8 cellular contexts compared by ENCODE assay signal in the genomic region with DNA sequence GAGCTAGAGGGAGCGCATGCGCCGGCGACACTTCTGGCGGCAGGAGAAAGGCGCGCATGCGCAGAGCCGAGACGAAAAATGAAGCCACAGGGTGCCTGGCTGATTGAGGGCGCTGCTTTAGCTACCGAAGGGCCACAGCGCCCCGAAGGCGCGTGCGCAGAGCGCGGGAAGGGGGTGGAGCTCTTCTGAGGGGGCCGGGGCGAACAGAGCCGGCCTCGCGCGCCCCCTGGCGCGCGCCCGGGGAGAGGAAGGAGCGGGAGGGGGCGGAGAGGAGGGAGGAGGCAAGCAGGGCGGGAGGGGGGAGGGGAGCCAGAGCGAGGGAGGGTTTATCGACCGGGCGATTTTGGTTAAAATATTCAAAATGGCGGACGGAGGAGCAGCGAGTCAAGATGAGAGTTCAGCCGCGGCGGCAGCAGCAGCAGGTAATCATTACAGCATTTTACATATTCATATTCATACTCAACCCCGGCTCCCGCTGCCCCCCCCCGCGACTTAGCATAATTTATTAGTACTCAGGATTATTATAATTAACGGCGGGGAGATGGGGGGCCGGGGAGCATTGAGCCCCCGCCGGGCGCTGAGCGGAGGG. TPM values are rescaled to one million over a fixed set of nuclear protein-coding genes. Genes with fewer than 3 reads are reported as not detected.
A peak's percentile ranks its signal among the peaks of the same experiment; 100 is the strongest.
DNase-seq lines count a peak whose midpoint lies in the region; ATAC-seq, FAIRE-seq and TF ChIP-seq lines count a peak whose summit lies in the region.

A gene (plus strand): TSS at position 350 of the 589 bp plus-strand sequence. CDS start 12 bp downstream, at position 362.

- H3K27me3 ChIP-seq in heart left ventricle, result no peaks in the 10 kb centered on the region

- no peaks in the 10 kb centered on the region for H3K27me3 Mint-ChIP-seq in T-cell
- no peaks in the 10 kb centered on the region for H3K27me3 Mint-ChIP-seq in type B pancreatic cell

- POLR2A ChIA-PET in T-cell (lab: Charles Lee), result interaction anchor here (0.5 to 1.2 kb wide), 25 partner anchors 12 to 1838 kb away, joined by 3 to 10 read pairs (median 4); a partner anchor contains a TSS

- H3K9me3 Mint-ChIP-seq in T-cell (peaks cover 0 to 3% (median 2%) of the 10 kb centered on the region in 3 donors), type B pancreatic cell (no peaks in the 10 kb centered on the region)

- H3K4me3 Mint-ChIP-seq in T-cell (peak within 1 kb of the TSS; percentile 83 to 94 (median 93)), type B pancreatic cell (peak within 1 kb of the TSS; percentile 94)

- H3K4me3 ChIP-seq in heart left ventricle, result peak within 1 kb of the TSS; percentile 70 to 93 (median 86)

- peak within 1 kb of the TSS; percentile 97 to 98 for H3K27ac Mint-ChIP-seq in T-cell
- H3K27ac Mint-ChIP-seq in type B pancreatic cell, result peak within 1 kb of the TSS; percentile 99

- H3K4me1 ChIP-seq in heart left ventricle, result peaks cover 0 to 34% (median 18%) of the 10 kb centered on the region in 12 donors

- peak; percentile 51 to 87 (median 60) for TF ChIP-seq CTCF in heart left ventricle (IDR thresholded peaks at IDR 0.05)
- TF ChIP-seq CTCF in type B pancreatic cell (conservative IDR thresholded peaks at IDR 0.05), result peak; percentile 70

- TF ChIP-seq POLR2A in GM12891 (IDR thresholded peaks at IDR 0.05; ENCODE audit: low read depth, low read length), result peak; percentile 72; the same call in 1 of the 2 replicates
- TF ChIP-seq POLR2A in heart left ventricle (IDR thresholded peaks at IDR 0.05), result peak; percentile 41 to 71

- ATAC-seq in HG02840 (IDR thresholded peaks at IDR 0.05; ENCODE audit: low FRiP score, unreplicated experiment) (peak; percentile 48), T-cell (replicated peaks in 1 of 4) (peak; percentile 82 to 86 (median 84)), heart left ventricle (peak; percentile 94 to 97 (median 95))

- intact Hi-C loops in heart left ventricle (cut with DNase I), result loop anchor here in 4 of 10 donors (2.0 to 10.0 kb wide), 6 partner anchors 54 to 717 kb away; a partner anchor contains a TSS

- WGBS in adipose tissue, 3 donors, result 0 to 1% (median 1%) methylated on average over 47 to 53 of the region's 53 CpGs
- 0 to 1% (median 1%) methylated on average over 33 to 53 of the region's 53 CpGs for WGBS in heart left ventricle, 4 donors

- DNase-seq in GM12891 (ENCODE audit: insufficient read length, low spot score) (peak; percentile 68), NCI-H1436 (lab: John Stamatoyannopoulos, UW) (peak; percentile 98), T-cell (peak; percentile 96 to 100 (median 99)), heart left ventricle (peak; percentile 98 to 100 (median 99)), pons (ENCODE audit: low spot score) (peak; percentile 99), type B pancreatic cell (ENCODE audit: extremely low spot score, unreplicated experiment) (peak; percentile 99)

- H3K4me1 Mint-ChIP-seq in T-cell (peaks cover 34 to 42% (median 38%) of the 10 kb centered on the region in 3 donors), type B pancreatic cell (ENCODE audit: unreplicated experiment) (peaks cover 22% of the 10 kb centered on the region)

- CTCF ChIA-PET in T-cell (lab: Charles Lee), result interaction anchor here (0.5 to 2.1 kb wide), 71 partner anchors 8 to 1622 kb away, joined by 3 to 30 read pairs (median 4); a partner anchor contains a TSS

- H3K9me3 ChIP-seq in heart left ventricle, result peaks cover 0 to 4% (median 0%) of the 10 kb centered on the region in 12 donors

- peak; percentile 98 for FAIRE-seq in GM12891 (lab: Jason Lieb, UNC)

- no peaks in the 10 kb centered on the region for H3K36me3 ChIP-seq in heart left ventricle

- peaks cover 3% of the 10 kb centered on the region for H3K36me3 Mint-ChIP-seq in T-cell
- no peaks in the 10 kb centered on the region for H3K36me3 Mint-ChIP-seq in type B pancreatic cell

- H3K27ac ChIP-seq in adipose tissue (ENCODE audit: low read depth, low read length), result peak within 1 kb of the TSS; percentile 58
- H3K27ac ChIP-seq in heart left ventricle, result peak within 1 kb of the TSS; percentile 90 to 97 (median 94)

TF ChIP-seq in GM12891, 5 proteins besides CTCF, POLR2A, EP300 and RAD21:
- TF ChIP-seq POU2F2 (IDR thresholded peaks at IDR 0.05; ENCODE audit: low read depth, low read length) (peak; percentile 96), TAF1 (IDR thresholded peaks at IDR 0.05; ENCODE audit: low read depth, low read length) (peak; percentile 81; the same call in 1 of the 2 replicates), PAX5 (IDR thresholded peaks at IDR 0.05; ENCODE audit: insufficient read depth, low read length, severe bottlenecking) (no peak), POLR2AphosphoS5 (IDR thresholded peaks at IDR 0.05; ENCODE audit: low read depth, low read length) (no peak)

RNA-seq across cellular contexts. Expression of the gene that starts here (rescaled TPM):
- polyA plus RNA-seq in GM12891 (2012; ENCODE audit: low read depth, missing spikeins), result 3.0 TPM
- total RNA-seq in T-cell, result 10 to 100 TPM; 15.1 to 34.5 (median 22.6) TPM
- polyA plus RNA-seq in adipose tissue, result 1 to 10 TPM in 2 of 3 donors, under 1 TPM in 1; 0.97 to 1.8 (median 1.4) TPM
- total RNA-seq in heart left ventricle, result 10 to 100 TPM in 3 of 9 donors, 1 to 10 TPM in 6; 6.6 to 13.4 (median 9.7) TPM
- 1 to 10 TPM; 2.4 to 3.6 TPM for polyA plus RNA-seq in heart left ventricle
- total RNA-seq in type B pancreatic cell (ENCODE audit: low replicate concordance), result 18.1 and 24.2 TPM in 2 replicates

Comparison
In these comparisons a context has a peak if more than half of its experiments do, and no peak if none do; other contexts are left out.
1. Peak in every context shown above with its lines: DNase-seq, ATAC-seq, H3K4me3 ChIP-seq and H3K27ac ChIP-seq.